ENCODE assay signal across 1 cellular context in genomic region chr18:3799515-3799914, GRCh38.
TF ChIP-seq lines count a peak whose summit lies in the region.

No MANE protein-coding gene starts in this region.

TF ChIP-seq in K562, 482 proteins besides CTCF, POLR2A, EP300 and RAD21 (continued from another document):
- TF ChIP-seq ZNF354B (CRISPR knock-in tag; IDR thresholded peaks at IDR 0.05): no peak
- no peak for TF ChIP-seq TCF7L2 (IDR thresholded peaks at IDR 0.05; ENCODE audit: low read depth, low read length)
- no peak for TF ChIP-seq E2F5 (CRISPR knock-in tag; IDR thresholded peaks at IDR 0.05)
- TF ChIP-seq COPS2 (conservative IDR thresholded peaks at IDR 0.05): no peak
